In genomic region chr11:57644748-57645715, GRCh38 we compare ENCODE assay signal across 8 cellular contexts. TPM values are rescaled to one million over a fixed set of nuclear protein-coding genes. Genes with fewer than 3 reads are reported as not detected.
DNase-seq lines count a peak whose midpoint lies in the region; ATAC-seq and TF ChIP-seq lines count a peak whose summit lies in the region.

No MANE protein-coding gene starts in this region.

- H3K4me1 Mint-ChIP-seq in activated naive CD8-positive, alpha-beta T cell treated with anti-CD3 and anti-CD28 coated beads, Interleukin-2, amount 50 U/mL, for 24 hours = peaks cover 36% of the 10 kb centered on the region

- H3K27me3 Mint-ChIP-seq in activated naive CD8-positive, alpha-beta T cell treated with anti-CD3 and anti-CD28 coated beads, Interleukin-2, amount 50 U/mL, for 24 hours = peaks cover 48% of the 10 kb centered on the region

- H3K27ac Mint-ChIP-seq in activated naive CD8-positive, alpha-beta T cell treated with anti-CD3 and anti-CD28 coated beads, Interleukin-2, amount 50 U/mL, for 24 hours = no peak overlapping the region

- no peak overlapping the region for H3K27ac ChIP-seq in SU-DHL-6 (ENCODE audit: low read depth, low read length)
- peak overlapping the region; percentile 29 to 56 (median 44) for H3K27ac ChIP-seq in gastrocnemius medialis

- H3K27me3 ChIP-seq in SU-DHL-6 (ENCODE audit: low read length) (no peaks in the 10 kb centered on the region), gastrocnemius medialis (peaks cover 39 to 45% (median 43%) of the 10 kb centered on the region in 3 donors)

- H2AFZ ChIP-seq in SU-DHL-6 (ENCODE audit: low read depth, low read length, severe bottlenecking) = no peak overlapping the region

- intact Hi-C loops in left ventricle myocardium superior (cut with micrococcal nuclease) (loop anchor here (5.0 kb wide), 1 partner anchor 78 kb away; the partner anchor contains the start of gene UBE2L6), gastrocnemius medialis (cut with DNase I; ENCODE audit: low total_unique reads) (loop anchor here (1.0 to 5.0 kb wide), 3 partner anchors 77 to 298 kb away; no protein-coding TSS in a partner anchor)

- H3K36me3 ChIP-seq in SU-DHL-6 (ENCODE audit: low read length) = no peaks in the 10 kb centered on the region
- no peaks in the 10 kb centered on the region for H3K36me3 ChIP-seq in gastrocnemius medialis

- H3K9me3 ChIP-seq in SU-DHL-6 (ENCODE audit: insufficient read depth, low read length) (no peaks in the 10 kb centered on the region), gastrocnemius medialis (no peaks in the 10 kb centered on the region)

- no peaks in the 10 kb centered on the region for H3K79me2 ChIP-seq in SU-DHL-6 (ENCODE audit: insufficient read depth, low read length)

- no peak overlapping the region for H3K4me2 ChIP-seq in SU-DHL-6 (ENCODE audit: low read depth, low read length, poor library complexity, severe bottlenecking)

- no peaks in the 10 kb centered on the region for H3K9me2 ChIP-seq in SU-DHL-6 (replicated peaks; ENCODE audit: insufficient read depth, low read length)

- H3K9ac ChIP-seq in SU-DHL-6 (ENCODE audit: low read length) = no peak overlapping the region

- no peak overlapping the region for H3K4me3 Mint-ChIP-seq in activated naive CD8-positive, alpha-beta T cell treated with anti-CD3 and anti-CD28 coated beads, Interleukin-2, amount 50 U/mL, for 24 hours

- TF ChIP-seq CTCF in SU-DHL-6 (IDR thresholded peaks at IDR 0.05; ENCODE audit: insufficient read depth, low read length, poor library complexity, severe bottlenecking) (peak; percentile 96), gastrocnemius medialis (IDR thresholded peaks at IDR 0.05 in 4 of 5, conservative IDR thresholded peaks at IDR 0.05 in 1 of 5) (peak; percentile 71 to 96 (median 78))

- no peak overlapping the region for H3K4me3 ChIP-seq in SU-DHL-6 (ENCODE audit: insufficient read depth, low read length, poor library complexity, severe bottlenecking)
- H3K4me3 ChIP-seq in gastrocnemius medialis = no peak overlapping the region

- no peaks in the 10 kb centered on the region for H3K9me3 Mint-ChIP-seq in activated naive CD8-positive, alpha-beta T cell treated with anti-CD3 and anti-CD28 coated beads, Interleukin-2, amount 50 U/mL, for 24 hours

- H3K36me3 Mint-ChIP-seq in activated naive CD8-positive, alpha-beta T cell treated with anti-CD3 and anti-CD28 coated beads, Interleukin-2, amount 50 U/mL, for 24 hours (ENCODE audit: low read depth) = no peaks in the 10 kb centered on the region

- ATAC-seq in GM21515 (IDR thresholded peaks at IDR 0.05; ENCODE audit: unreplicated experiment) (peak; percentile 56), left ventricle myocardium superior (peak; percentile 77), gastrocnemius medialis (peak; percentile 69 to 76), GM18870 (IDR thresholded peaks at IDR 0.05; ENCODE audit: unreplicated experiment) (no peak)
- ATAC-seq in activated naive CD8-positive, alpha-beta T cell treated with anti-CD3 and anti-CD28 coated beads, Interleukin-2, amount 50 U/mL, for 24 hours = peak; percentile 79

- DNase-seq in DMS114 treated with DMSO at 0.1 percent for 48 hours (lab: John Stamatoyannopoulos, UW; ENCODE audit: unreplicated experiment) (peak; percentile 33), LoVo (ENCODE audit: low spot score) (peak; percentile 64), left ventricle myocardium superior (peak; percentile 83), gastrocnemius medialis (peak; percentile 66 to 73)
- DNase-seq in activated naive CD8-positive, alpha-beta T cell treated with anti-CD3 and anti-CD28 coated beads, Interleukin-2, amount 50 U/mL, for 24 hours = peak; percentile 87

- in situ Hi-C loops in gastrocnemius medialis (cut with MboI; ENCODE audit: low sequenced_read_pairs in 4 of 4) = loop anchor here (5.0 to 25.0 kb wide), 6 partner anchors 78 to 308 kb away; partner anchors contain the start of genes UBE2L6 (in 3 of the 4), P2RX3 (in 1 of the 4), RTN4RL2 (in 1 of the 4) and SSRP1 (in 1 of the 4)

- no peak for TF ChIP-seq POLR2A in gastrocnemius medialis (IDR thresholded peaks at IDR 0.05)

- H4K20me1 ChIP-seq in SU-DHL-6 (ENCODE audit: low read depth, low read length) = no peaks in the 10 kb centered on the region

- H3K4me1 ChIP-seq in gastrocnemius medialis = peaks cover 17 to 22% of the 10 kb centered on the region in 2 donors

- no peaks in the 10 kb centered on the region for H3F3A ChIP-seq in SU-DHL-6 (ENCODE audit: insufficient read depth)

RNA-seq across cellular contexts. Expression of gene YPEL4, which starts 4.7 kb away (rescaled TPM):
- total RNA-seq in left ventricle myocardium superior = 1.2 TPM
- total RNA-seq in gastrocnemius medialis = under 1 TPM; 0.31 to 0.68 (median 0.49) TPM

RNA-seq across cellular contexts. Expression of gene CLP1, which starts 12.5 kb away (rescaled TPM):
- total RNA-seq in left ventricle myocardium superior (7.7 TPM), gastrocnemius medialis (10 to 100 TPM; 10.6 to 15.3 (median 11.2) TPM)

RNA-seq across cellular contexts. Expression of gene ZDHHC5, which starts 22.9 kb away (rescaled TPM):
- total RNA-seq in left ventricle myocardium superior (47.8 TPM), gastrocnemius medialis (10 to 100 TPM; 34.0 to 49.2 (median 46.2) TPM)

RNA-seq across cellular contexts. Expression of gene SERPING1, which starts 47.5 kb away (rescaled TPM):
- total RNA-seq in left ventricle myocardium superior (121 TPM), gastrocnemius medialis (100 to 1,000 TPM in 3 of 4 donors, 10 to 100 TPM in 1; 90.0 to 171 (median 106) TPM)

Comparison
In these comparisons a context has a peak if more than half of its experiments do, and no peak if none do; other contexts are left out.
1. DNase-seq: peak in every context shown above with its lines; median percentile 87 in activated naive CD8-positive, alpha-beta T cell treated with anti-CD3 and anti-CD28 coated beads, Interleukin-2, amount 50 U/mL, for 24 hours; 83 in left ventricle myocardium superior; 70 in gastrocnemius medialis; 64 in LoVo; 33 in DMS114 treated with DMSO at 0.1 percent for 48 hours.